Comparison of ENCODE assay signal across 18 cellular contexts in the genomic region with DNA sequence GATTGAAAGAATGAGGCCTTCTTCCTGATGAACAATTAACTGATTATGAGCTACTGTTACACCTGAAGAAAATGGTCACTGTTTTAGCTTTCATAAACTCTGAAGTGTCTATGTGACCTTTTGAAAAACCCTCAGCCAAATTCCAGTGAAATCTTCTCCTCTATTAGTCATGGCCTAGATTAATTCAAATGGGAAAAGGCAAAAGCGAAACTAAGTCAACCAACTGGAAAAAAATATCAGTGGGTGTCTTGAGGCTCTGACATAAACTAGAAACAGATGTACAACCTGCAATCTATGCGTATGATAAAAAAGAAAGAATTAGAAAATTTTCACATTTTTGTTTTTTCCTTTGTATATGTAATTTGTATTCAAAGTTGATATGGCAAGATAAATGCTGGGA.
A peak's percentile ranks its signal among the peaks of the same experiment; 100 is the strongest.
DNase-seq lines count a peak whose midpoint lies in the region; ATAC-seq, FAIRE-seq and TF ChIP-seq lines count a peak whose summit lies in the region.
"Had no signal": no experiment of that assay in that cellular context is flagged by ENCODE, and none has a peak within 500 bp of the region (broad histone marks: within the 10 kb centered on the region; RNA-seq: fewer than 3 reads in every experiment).

No MANE protein-coding gene starts in this region.

- ATAC-seq in GM18502 (IDR thresholded peaks at IDR 0.05; ENCODE audit: poor library complexity, unreplicated experiment): no peak
- ATAC-seq: K562, T-cell had no signal

- intact Hi-C loops in tibial artery (cut with DNase I; ENCODE audit: low total_unique reads): no loop called here

- H3K27ac ChIP-seq in ACC112 (ENCODE audit: low read depth, low read length) (no peak overlapping the region), tibial artery (no peak overlapping the region), small intestine (ENCODE audit: low read depth in 1 of 2, low read length in 1 of 2) (no peak overlapping the region)
- H3K27ac ChIP-seq: left ventricle myocardium inferior, suprapubic skin had no signal

- H3K9me3 ChIP-seq in tibial artery: no peaks in the 10 kb centered on the region
- no peaks in the 10 kb centered on the region for H3K9me3 ChIP-seq in small intestine (ENCODE audit: control insufficient read depth, low read depth)
- H3K9me3 ChIP-seq: left ventricle myocardium inferior, suprapubic skin had no signal

- H3K36me3 ChIP-seq in ACC112 (ENCODE audit: insufficient read depth, low read length) (no peaks in the 10 kb centered on the region), tibial artery (no peaks in the 10 kb centered on the region), small intestine (ENCODE audit: control insufficient read depth in 2 of 2, insufficient read depth in 2 of 2, low read length in 2 of 2) (no peaks in the 10 kb centered on the region)
- H3K36me3 ChIP-seq: left ventricle myocardium inferior, suprapubic skin had no signal

- DNase-seq in H4 (ENCODE audit: low spot score): peak; percentile 11
- DNase-seq in astrocyte of the hippocampus (ENCODE audit: low read depth, low spot score): peak; percentile 40
- DNase-seq in kidney tubule cell (ENCODE audit: low spot score): peak; percentile 72
- DNase-seq in tibial artery: no peak
- no peak for DNase-seq in stimulated activated CD4-positive, alpha-beta T cell treated with anti-CD3 and anti-CD28 coated beads, Interleukin-2, amount 100 ng/mL, for 24 hours
- DNase-seq in small intestine: no peak
- DNase-seq: activated naive CD4-positive, alpha-beta T cell treated with anti-CD3 and anti-CD28 coated beads, Interleukin-2, amount 50 U/mL, for 16 hours; hippocampal formation; left ventricle myocardium inferior; NCI-H1436; NCI-H524 treated with DMSO at 0.1 percent for 48 hours; nephron progenitor cell; T-cell had no signal

- H3K4me3 ChIP-seq in ACC112 (ENCODE audit: low read depth, low read length): 0 out of 2 replicates have a peak overlapping the region, but pooled peaks have one; percentile 22
- no peak overlapping the region for H3K4me3 ChIP-seq in tibial artery
- H3K4me3 ChIP-seq in small intestine (ENCODE audit: low read depth in 1 of 2, low read length in 2 of 2): no peak overlapping the region
- H3K4me3 ChIP-seq: K562, left ventricle myocardium inferior, skin epidermis, suprapubic skin had no signal

- peaks cover 3% of the 10 kb centered on the region for H3K4me1 ChIP-seq in ACC112 (ENCODE audit: control insufficient read depth, insufficient read depth, low read length, unreplicated experiment)
- no peaks in the 10 kb centered on the region for H3K4me1 ChIP-seq in tibial artery
- H3K4me1 ChIP-seq in small intestine (ENCODE audit: control insufficient read depth in 2 of 2, insufficient read depth in 1 of 2, low read depth in 1 of 2, low read length in 1 of 2): no peaks in the 10 kb centered on the region
- H3K4me1 ChIP-seq: left ventricle myocardium inferior, suprapubic skin had no signal

- peak overlapping the region; percentile 55 for H2AFZ ChIP-seq in ACC112 (ENCODE audit: low read length, unreplicated experiment)

- TF ChIP-seq CTCF in tibial artery (IDR thresholded peaks at IDR 0.05): no peak

- 82 to 88% (median 88%) methylated on average over 2 of the region's 2 CpGs for WGBS in small intestine, 3 donors

- H3K27me3 ChIP-seq in ACC112 (ENCODE audit: insufficient read depth, low read length) (no peaks in the 10 kb centered on the region), tibial artery (no peaks in the 10 kb centered on the region), small intestine (ENCODE audit: control insufficient read depth in 2 of 2, insufficient read depth in 2 of 2, low read length in 2 of 2) (no peaks in the 10 kb centered on the region)
- H3K27me3 ChIP-seq: suprapubic skin had no signal

- no peak for FAIRE-seq in small intestine (lab: Jason Lieb, UNC)
- FAIRE-seq: K562 had no signal

- H3K79me2 ChIP-seq in ACC112 (ENCODE audit: control insufficient read depth, insufficient read depth, low read length, unreplicated experiment): no peaks in the 10 kb centered on the region

Comparison
In these comparisons a context has a peak if more than half of its experiments do, and no peak if none do; other contexts are left out.
1. DNase-seq: peak in H4 (single experiment), astrocyte of the hippocampus (single experiment) and kidney tubule cell (single experiment); none in tibial artery (0 of 2), stimulated activated CD4-positive, alpha-beta T cell treated with anti-CD3 and anti-CD28 coated beads, Interleukin-2, amount 100 ng/mL, for 24 hours (0 of 2) and small intestine (single experiment).